9 cellular contexts compared by ENCODE assay signal in the genomic region with DNA sequence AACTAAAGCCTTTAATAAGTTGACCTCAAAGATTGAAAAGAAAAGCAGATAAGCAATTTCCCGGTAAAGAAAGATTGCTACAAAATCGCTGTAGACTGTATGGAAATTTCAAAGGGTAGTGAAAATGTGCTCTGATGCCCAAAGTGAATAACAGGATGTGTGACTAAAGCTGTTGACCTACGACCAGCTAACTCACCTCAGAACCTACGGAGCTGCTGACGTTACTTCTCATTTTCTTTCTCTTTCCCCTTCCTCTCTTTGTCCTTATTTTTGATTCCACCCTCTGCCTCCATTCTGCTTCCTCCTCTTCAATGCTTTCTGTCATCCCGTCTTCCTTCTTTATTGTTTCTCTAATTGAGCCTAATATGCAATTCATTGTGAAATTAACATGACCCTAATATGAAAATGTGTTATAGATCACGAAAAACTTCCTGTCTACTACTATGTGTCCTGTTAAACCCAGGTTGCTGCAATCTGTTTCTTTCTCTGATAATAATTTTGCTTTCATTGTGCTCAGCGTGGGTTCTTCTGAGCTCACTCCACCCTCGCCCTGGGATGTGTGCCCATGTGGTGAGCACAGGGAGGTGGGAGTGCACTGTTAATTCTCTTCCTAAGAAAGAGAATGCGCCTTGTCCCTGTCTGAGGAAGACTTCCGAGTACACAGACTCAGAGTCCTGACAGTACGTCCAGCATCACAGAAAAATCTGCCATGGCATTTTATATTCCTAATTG.
DNase-seq lines count a peak whose midpoint lies in the region; FAIRE-seq and TF ChIP-seq lines count a peak whose summit lies in the region.
"Had no signal": no experiment of that assay in that cellular context is flagged by ENCODE, and none has a peak within 500 bp of the region (broad histone marks: within the 10 kb centered on the region; RNA-seq: fewer than 3 reads in every experiment).

No MANE protein-coding gene starts in this region.

- H3K56ac ChIP-seq in H1 (replicated peaks; ENCODE audit: insufficient read length, low read depth, low read length) = no peak overlapping the region

- no peak overlapping the region for H2AK5ac ChIP-seq in H1 (ENCODE audit: low read depth, low read length)

- no peak overlapping the region for H2BK5ac ChIP-seq in H1 (ENCODE audit: low read depth, low read length)

- no peak overlapping the region for H3K27ac ChIP-seq in mammary epithelial cell (ENCODE audit: insufficient read depth, low read depth, low read length)
- no peak overlapping the region for H3K27ac ChIP-seq in H1 (ENCODE audit: low read depth, low read length)
- peak overlapping the region; percentile 77 for H3K27ac ChIP-seq in stomach smooth muscle (ENCODE audit: low read length)
- H3K27ac ChIP-seq in effector memory CD4-positive, alpha-beta T cell (ENCODE audit: insufficient read depth, low read length, poor library complexity, severe bottlenecking) = no peak overlapping the region

- TF ChIP-seq RAD21 in H1 (IDR thresholded peaks at IDR 0.05 in 1 of 2, conservative IDR thresholded peaks at IDR 0.05 in 1 of 2; ENCODE audit: low read depth in 2 of 2, low read length in 2 of 2) = no peak

- H3K9me3 ChIP-seq in mammary epithelial cell (replicated peaks; ENCODE audit: insufficient read depth, low read length) (no peaks in the 10 kb centered on the region), H1 (ENCODE audit: insufficient read depth in 2 of 2, low read depth in 1 of 2, low read length in 1 of 2) (no peaks in the 10 kb centered on the region), stomach smooth muscle (ENCODE audit: control insufficient read depth in 2 of 2, low read length in 2 of 2) (no peaks in the 10 kb centered on the region)
- H3K9me3 ChIP-seq in effector memory CD4-positive, alpha-beta T cell (ENCODE audit: control insufficient read depth, low read length) = no peaks in the 10 kb centered on the region

- H2BK15ac ChIP-seq in H1 (ENCODE audit: low read length) = no peak overlapping the region; the same call in 1 of the 2 replicates

- peaks cover 11% of the 10 kb centered on the region for H3K36me3 Mint-ChIP-seq in MCF 10A (ENCODE audit: insufficient read depth, unreplicated experiment)
- H3K36me3 Mint-ChIP-seq in IgD-negative memory B cell = peaks cover 4% of the 10 kb centered on the region
- H3K36me3 Mint-ChIP-seq: naive thymus-derived CD8-positive, alpha-beta T cell had no signal

- H3K27me3 Mint-ChIP-seq in MCF 10A (ENCODE audit: insufficient read depth, unreplicated experiment) (no peaks in the 10 kb centered on the region), IgD-negative memory B cell (no peaks in the 10 kb centered on the region)

- H2BK20ac ChIP-seq in H1 (ENCODE audit: low read length) = no peak overlapping the region

- TF ChIP-seq POLR2A in H1 (IDR thresholded peaks at IDR 0.05; ENCODE audit: control extremely low read depth in 1 of 2, low read depth in 2 of 2, low read length in 2 of 2) = no peak

- H3K4me2 ChIP-seq in mammary epithelial cell (ENCODE audit: insufficient read depth, low read depth, low read length) (no peak overlapping the region), H1 (ENCODE audit: insufficient read depth in 1 of 2, low read depth in 2 of 2, low read length in 2 of 2) (no peak overlapping the region)

- H3K18ac ChIP-seq in H1 (ENCODE audit: extremely low read depth, low read length) = peak overlapping the region; percentile 51; the same call in 1 of the 2 replicates

- intact Hi-C loops in MCF 10A (cut with micrococcal nuclease) (loop anchor here (1.0 to 5.0 kb wide), 2 partner anchors 22 to 598 kb away; no protein-coding TSS in a partner anchor), mammary epithelial cell (cut with micrococcal nuclease) (loop anchor here (5.0 kb wide), 1 partner anchor 33 kb away; no protein-coding TSS in a partner anchor)

- no peak overlapping the region for H3K14ac ChIP-seq in H1 (ENCODE audit: insufficient read length)

- H3K4me3 ChIP-seq in mammary epithelial cell (replicated peaks in 1 of 3; ENCODE audit: insufficient read depth in 1 of 3, low read depth in 2 of 3, low read length in 3 of 3) (no peak overlapping the region), H1 (ENCODE audit: extremely low read depth in 1 of 4, insufficient read depth in 2 of 4, low read depth in 3 of 4, low read length in 4 of 4) (no peak overlapping the region), stomach smooth muscle (ENCODE audit: low read length in 2 of 2) (peak overlapping the region; percentile 2 to 23)
- H3K4me3 ChIP-seq in effector memory CD4-positive, alpha-beta T cell (ENCODE audit: insufficient read depth, low read depth, low read length, poor library complexity, severe bottlenecking) = no peak overlapping the region

- H3K9me3 Mint-ChIP-seq in MCF 10A (ENCODE audit: unreplicated experiment) (no peaks in the 10 kb centered on the region), IgD-negative memory B cell (no peaks in the 10 kb centered on the region)
- H3K9me3 Mint-ChIP-seq: naive thymus-derived CD8-positive, alpha-beta T cell had no signal

- H3K79me2 ChIP-seq in mammary epithelial cell (ENCODE audit: insufficient read depth, low read length) (no peaks in the 10 kb centered on the region), H1 (ENCODE audit: control insufficient read depth in 1 of 2, insufficient read depth in 2 of 2, low read length in 2 of 2) (no peaks in the 10 kb centered on the region)

- H3K23ac ChIP-seq in H1 (ENCODE audit: insufficient read length) = no peak overlapping the region

- H3K4me1 Mint-ChIP-seq in MCF 10A (ENCODE audit: insufficient read depth, unreplicated experiment) (peaks cover 67% of the 10 kb centered on the region), IgD-negative memory B cell (peaks cover 21 to 34% (median 33%) of the 10 kb centered on the region in 3 donors)

- in situ Hi-C loops in mammary epithelial cell (cut with MboI; ENCODE audit: low sequenced_read_pairs in 2 of 2) = loop anchor here (10.0 to 25.0 kb wide), 5 partner anchors 46 to 603 kb away; no protein-coding TSS in a partner anchor

- 97% methylated on average over 11 of the region's 12 CpGs for WGBS in mammary epithelial cell (ENCODE audit: low coverage, missing lambda C conversion rate)
- 75% methylated on average over 12 of the region's 12 CpGs; no CpG with 5 or more reads in 1 of the 2 experiments for WGBS in H1 (ENCODE audit: extremely low coverage in 1 of 2, insufficient coverage in 1 of 2, insufficient read length in 1 of 2, insufficient replicate concordance in 2 of 2, low coverage in 1 of 2, low lambda C conversion rate in 2 of 2, missing lambda C conversion rate in 1 of 2), 2 experiments

- CTCF ChIA-PET in MCF 10A (lab: Yijun Ruan, JAX) (interaction anchor here (0.5 to 6.5 kb wide), 6 partner anchors 10 to 402 kb away, joined by 3 to 37 read pairs (median 6); no protein-coding TSS in a partner anchor), mammary epithelial cell (lab: Charles Lee; ENCODE audit: low non-redundant PET) (no interaction called here), H1 (lab: Charles Lee; ENCODE audit: partially characterized antibody) (interaction anchor here (0.5 to 1.7 kb wide), 6 partner anchors 11 to 602 kb away, joined by 3 to 5 read pairs (median 4); no protein-coding TSS in a partner anchor)

- no peak overlapping the region for H2BK120ac ChIP-seq in H1 (replicated peaks; ENCODE audit: low read depth, low read length)

- no peak overlapping the region for H4K91ac ChIP-seq in H1 (replicated peaks; ENCODE audit: insufficient read length, low read length)

- no peak for TF ChIP-seq CTCF in MCF 10A (IDR thresholded peaks at IDR 0.05; ENCODE audit: unreplicated experiment)
- TF ChIP-seq CTCF in mammary epithelial cell (conservative IDR thresholded peaks at IDR 0.05 in 1 of 2, IDR thresholded peaks at IDR 0.05 in 1 of 2; ENCODE audit: extremely low read depth in 1 of 2, insufficient read depth in 1 of 2, low read depth in 1 of 2, low read length in 2 of 2) = no peak
- no peak for TF ChIP-seq CTCF in H1 (IDR thresholded peaks at IDR 0.05; ENCODE audit: control extremely low read depth in 1 of 3, insufficient read depth in 1 of 3, low read depth in 1 of 3, low read length in 3 of 3)

- no peak overlapping the region for H4K5ac ChIP-seq in H1 (ENCODE audit: insufficient read length, low read depth, low read length)

- no peaks in the 10 kb centered on the region for H3K23me2 ChIP-seq in H1 (ENCODE audit: low read depth, low read length)

- H3K4ac ChIP-seq in H1 (replicated peaks; ENCODE audit: insufficient read length, low read depth, low read length) = no peak overlapping the region

- BruUV-seq in MCF 10A (replicated peaks; lab: Mats Ljungman, UMichigan) = TSS peak; percentile 91
- BruUV-seq in mammary epithelial cell (replicated peaks; lab: Mats Ljungman, UMichigan) = no TSS peak

- H2BK12ac ChIP-seq in H1 (ENCODE audit: low read depth, low read length) = peak overlapping the region; percentile 62; the same call in 1 of the 2 replicates

- no peak overlapping the region for H4K8ac ChIP-seq in H1 (ENCODE audit: extremely low read depth, insufficient read depth, low read length)

- no peaks in the 10 kb centered on the region for H3K27me3 ChIP-seq in mammary epithelial cell (ENCODE audit: insufficient read depth, low read length)
- H3K27me3 ChIP-seq in H1 (replicated peaks in 1 of 4; ENCODE audit: control insufficient read depth in 3 of 4, extremely low read depth in 1 of 4, insufficient read depth in 3 of 4, low read length in 3 of 4) = no peaks in the 10 kb centered on the region
- no peaks in the 10 kb centered on the region for H3K27me3 ChIP-seq in stomach smooth muscle (ENCODE audit: control insufficient read depth in 1 of 2, insufficient read depth in 2 of 2, low read length in 2 of 2)
- no peaks in the 10 kb centered on the region for H3K27me3 ChIP-seq in effector memory CD4-positive, alpha-beta T cell (replicated peaks; ENCODE audit: control insufficient read depth, insufficient read depth, low read length, poor library complexity, severe bottlenecking)

- DNase-seq in MCF 10A (ENCODE audit: unreplicated experiment) (peak; percentile 79), mammary epithelial cell (no peak), H1 (ENCODE audit: low read depth in 1 of 2, low spot score in 2 of 2) (no peak), putamen (ENCODE audit: low spot score) (no peak), DMS53 treated with DMSO at 0.1 percent for 48 hours (lab: John Stamatoyannopoulos, UW; ENCODE audit: unreplicated experiment) (no peak)
- no peak for DNase-seq in effector memory CD4-positive, alpha-beta T cell
- DNase-seq: naive thymus-derived CD8-positive, alpha-beta T cell had no signal

- no peaks in the 10 kb centered on the region for H3K79me1 ChIP-seq in H1 (ENCODE audit: low read depth, low read length)

- H3K4me1 ChIP-seq in mammary epithelial cell (ENCODE audit: insufficient read depth, low read length) (peaks cover 46% of the 10 kb centered on the region), H1 (replicated peaks in 1 of 4; ENCODE audit: control insufficient read depth in 3 of 4, insufficient read depth in 4 of 4, low read length in 3 of 4) (peaks cover 0 to 4% (median 1%) of the 10 kb centered on the region in 4 experiments; a peak in 3 of 7 replicates), stomach smooth muscle (ENCODE audit: control insufficient read depth, insufficient read depth, low read length) (peaks cover 3% of the 10 kb centered on the region)
- no peaks in the 10 kb centered on the region for H3K4me1 ChIP-seq in effector memory CD4-positive, alpha-beta T cell (ENCODE audit: control insufficient read depth, insufficient read depth, low read length, poor library complexity, severe bottlenecking)

- no peak overlapping the region for H2AFZ ChIP-seq in mammary epithelial cell (ENCODE audit: low read depth, low read length)
- no peak overlapping the region for H2AFZ ChIP-seq in H1 (ENCODE audit: low read length)

- no peak for FAIRE-seq in H1 (lab: Jason Lieb, UNC)

- dilution Hi-C loops in mammary epithelial cell (cut with HindIII; ENCODE audit: low sequenced_read_pairs) = no loop called here

- POLR2A ChIA-PET in MCF 10A (lab: Yijun Ruan, JAX) (interaction anchor here (0.8 to 10.6 kb wide), 7 partner anchors 10 to 193 kb away, joined by 3 to 437 read pairs (median 7); no protein-coding TSS in a partner anchor), H1 (lab: Charles Lee; ENCODE audit: partially characterized antibody) (no interaction called here)

- H3K36me3 ChIP-seq in mammary epithelial cell (ENCODE audit: insufficient read depth, low read length) = no peaks in the 10 kb centered on the region
- no peaks in the 10 kb centered on the region for H3K36me3 ChIP-seq in H1 (ENCODE audit: control insufficient read depth in 2 of 4, insufficient read depth in 4 of 4, low read length in 3 of 4)
- no peaks in the 10 kb centered on the region for H3K36me3 ChIP-seq in stomach smooth muscle (ENCODE audit: control insufficient read depth in 2 of 2, insufficient read depth in 2 of 2, low read length in 2 of 2)
- no peaks in the 10 kb centered on the region for H3K36me3 ChIP-seq in effector memory CD4-positive, alpha-beta T cell (ENCODE audit: control insufficient read depth, insufficient read depth, low read length)

- H3K27ac Mint-ChIP-seq in MCF 10A (ENCODE audit: low read depth, unreplicated experiment) (peak overlapping the region; percentile 89), IgD-negative memory B cell (peak overlapping the region; percentile 82 to 97 (median 89))

- H3K9ac ChIP-seq in mammary epithelial cell (ENCODE audit: insufficient read depth, low read length) = no peak overlapping the region
- H3K9ac ChIP-seq in H1 (replicated peaks in 1 of 4; ENCODE audit: extremely low read depth in 1 of 4, low read depth in 3 of 4, low read length in 3 of 4) = no peak overlapping the region
- peak overlapping the region; percentile 48 to 62 for H3K9ac ChIP-seq in stomach smooth muscle (ENCODE audit: low read length in 2 of 2)

- TF ChIP-seq EP300 in H1 (IDR thresholded peaks at IDR 0.05; ENCODE audit: borderline replicate concordance in 1 of 2, low read depth in 2 of 2, low read length in 2 of 2) = no peak

- H3K4me3 Mint-ChIP-seq in MCF 10A (ENCODE audit: unreplicated experiment) = peak overlapping the region; percentile 52
- H3K4me3 Mint-ChIP-seq in IgD-negative memory B cell = peak overlapping the region; percentile 25 to 90 (median 75)

- H4K20me1 ChIP-seq in mammary epithelial cell (ENCODE audit: insufficient read depth, low read length) (no peaks in the 10 kb centered on the region), H1 (replicated peaks in 1 of 2; ENCODE audit: control insufficient read depth in 1 of 2, insufficient read depth in 2 of 2, low read length in 2 of 2) (no peaks in the 10 kb centered on the region)

Comparison
In these comparisons a context has a peak if more than half of its experiments do, and no peak if none do; other contexts are left out.
1. H3K4me3 ChIP-seq: peak in stomach smooth muscle (2 of 2); none in mammary epithelial cell (0 of 3), H1 (0 of 4) and effector memory CD4-positive, alpha-beta T cell (single experiment).
2. H3K9ac ChIP-seq: peak in stomach smooth muscle (2 of 2); none in mammary epithelial cell (single experiment) and H1 (0 of 4).